In genomic region chr21:41623945-41624344, GRCh38 we compare ENCODE assay signal across 29 cellular contexts.
"Had no signal": no experiment of that assay in that cellular context is flagged by ENCODE, and none has a peak within 500 bp of the region (broad histone marks: within the 10 kb centered on the region; RNA-seq: fewer than 3 reads in every experiment).

No MANE protein-coding gene starts in this region.

- H3K79me2 ChIP-seq: parathyroid adenoma had no signal

- H3K4me3 ChIP-seq: ovary, psoas muscle, skin epidermis, smooth muscle cell, spleen, suprapubic skin, testis, tibial artery, transverse colon, upper lobe of right lung, uterus had no signal

- H3K9me3 ChIP-seq: neutrophil, ovary, psoas muscle, suprapubic skin, testis, tibial artery, transverse colon, upper lobe of right lung, uterus had no signal

- H3K4me1 ChIP-seq: parathyroid adenoma, psoas muscle, spleen, testis, tibial artery, upper lobe of right lung, uterus had no signal

- H3K36me3 ChIP-seq: neutrophil, ovary, spleen, suprapubic skin, tibial artery, transverse colon, upper lobe of right lung, uterus had no signal

- H3K4me2 ChIP-seq: smooth muscle cell had no signal

- H3K27me3 ChIP-seq: ovary, testis, tibial artery, uterus had no signal

- H3K9ac ChIP-seq: parathyroid adenoma had no signal

- H3K27ac ChIP-seq: neutrophil, ovary, parathyroid adenoma, psoas muscle, skin epidermis, spleen, suprapubic skin, testis, tibial artery, transverse colon, upper lobe of right lung, uterus had no signal

- ATAC-seq: naive thymus-derived CD8-positive, alpha-beta T cell; natural killer cell treated with Interleukin-12 subunit alpha and Interleukin-12 subunit beta and Interleukin-15 and Interleukin-18, amount 100 ng/mL, for 72 hours; psoas muscle; right cardiac atrium; sciatic nerve; stimulated activated memory B cell treated with anti-CD40 and anti-IgM and Interleukin-4, amounts not matched to agents 10 μg/mL and 1 μg/mL and 100 μg/mL, for 72 hours; stimulated activated naive CD8-positive, alpha-beta T cell treated with anti-CD3 and anti-CD28 coated beads, Interleukin-15, amount 100 ng/mL, for 72 hours; stimulated activated naive CD8-positive, alpha-beta T cell treated with anti-CD3 and anti-CD28 coated beads, Interleukin-15, Interleukin-2, amounts not matched to agents 100 U/mL and 50 U/mL, for 24 hours; upper lobe of right lung had no signal

- DNase-seq: naive thymus-derived CD8-positive, alpha-beta T cell; nephron progenitor cell; nucleus accumbens; ovary; psoas muscle; right cardiac atrium; spleen; stimulated activated CD4-positive, alpha-beta T cell treated with anti-CD3 and anti-CD28 coated beads, Interleukin-12 subunit alpha, Interleukin-12 subunit beta, amount 100 ng/mL, for 4 hours; stimulated activated CD4-positive, alpha-beta T cell treated with anti-CD3 and anti-CD28 coated beads, Interleukin-1b, Interleukin-23, amount 100 ng/mL, for 48 hours; stimulated activated CD4-positive, alpha-beta T cell treated with anti-CD3 and anti-CD28 coated beads, Interleukin-4, amount 100 ng/mL, for 1 hour; stimulated activated CD4-positive, alpha-beta T cell treated with anti-CD3 and anti-CD28 coated beads, Interleukin-4, amount 100 ng/mL, for 4 hours; stimulated activated CD8-positive, alpha-beta memory T cell treated with anti-CD3 and anti-CD28 coated beads, Interleukin-4, amount 100 ng/mL, for 48 hours; stimulated activated naive CD4-positive, alpha-beta T cell; stimulated activated naive CD8-positive, alpha-beta T cell treated with anti-CD3 and anti-CD28 coated beads, Interleukin-15, amount 100 ng/mL, for 72 hours; stimulated activated naive CD8-positive, alpha-beta T cell treated with anti-CD3 and anti-CD28 coated beads, Interleukin-15, Interleukin-2, amounts not matched to agents 100 U/mL and 50 U/mL, for 24 hours; substantia nigra; testis; tibial artery; transverse colon; upper lobe of right lung; uterus had no signal

- H2AFZ ChIP-seq: parathyroid adenoma had no signal
